Comparison of ENCODE assay signal across 7 cellular contexts in the genomic region with DNA sequence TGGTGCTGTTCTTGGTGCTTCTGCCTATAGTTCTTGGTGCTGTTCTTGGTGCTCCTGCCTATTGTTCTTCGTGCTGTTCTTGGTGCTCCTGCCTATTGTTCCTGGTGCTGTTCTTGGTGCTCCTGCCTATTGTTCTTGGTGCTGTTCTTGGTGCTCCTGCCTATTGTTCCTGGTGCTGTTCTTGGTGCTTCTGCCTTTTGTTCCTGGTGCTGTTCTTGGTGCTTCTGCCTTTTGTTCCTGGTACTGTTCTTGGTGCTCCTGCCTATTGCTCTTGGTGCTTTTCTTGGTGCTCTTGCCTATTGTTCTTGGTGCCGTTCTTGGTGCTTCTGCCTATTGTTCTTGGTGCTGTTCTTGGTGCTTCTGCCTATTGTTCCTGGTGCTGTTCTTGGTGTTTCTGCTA.
"Had no signal": no experiment of that assay in that cellular context is flagged by ENCODE, and none has a peak within 500 bp of the region (broad histone marks: within the 10 kb centered on the region; RNA-seq: fewer than 3 reads in every experiment).

No MANE protein-coding gene starts in this region.

- ATAC-seq: K562 had no signal

- H3K9ac ChIP-seq: KMS-11 had no signal

- H3K4me2 ChIP-seq: KMS-11 had no signal

- DNase-seq: IMR-90, KBM-7, KG1 had no signal

- H3K4me3 ChIP-seq: K562 had no signal

- FAIRE-seq: HTR-8/SVneo, K562 had no signal

- H3K27ac ChIP-seq: HL-60, KMS-11 had no signal
